18 cellular contexts compared by ENCODE assay signal in the genomic region with DNA sequence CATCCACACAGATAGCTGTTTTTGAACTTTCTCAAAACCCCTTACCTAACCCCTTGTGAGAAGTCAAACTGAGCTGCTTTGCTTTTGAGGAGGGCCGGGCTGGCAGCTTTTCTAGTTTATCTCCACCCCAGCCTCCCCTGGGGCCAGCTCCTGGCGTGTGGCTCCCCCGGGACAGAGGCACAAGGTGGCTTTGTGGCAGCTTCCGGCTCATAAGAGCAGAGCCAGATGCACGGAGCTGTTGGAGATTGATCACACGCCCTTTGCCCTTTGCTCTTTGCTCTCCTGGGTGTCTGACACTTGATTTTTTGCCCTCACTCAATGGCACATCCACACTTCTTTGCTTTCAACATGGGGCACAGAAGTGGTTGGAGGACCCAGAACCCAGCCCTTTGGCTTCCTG. TPM values are rescaled to one million over a fixed set of nuclear protein-coding genes. Genes with fewer than 3 reads are reported as not detected.
DNase-seq lines count a peak whose midpoint lies in the region; ATAC-seq and TF ChIP-seq lines count a peak whose summit lies in the region.
"Had no signal": no experiment of that assay in that cellular context is flagged by ENCODE, and none has a peak within 500 bp of the region (broad histone marks: within the 10 kb centered on the region; RNA-seq: fewer than 3 reads in every experiment).

No MANE protein-coding gene starts in this region.

- no peak overlapping the region for H3T11ph ChIP-seq in H9 (ENCODE audit: low read length)

- H3K9me3 Mint-ChIP-seq in H9, result peaks cover 25 to 29% of the 10 kb centered on the region in 2 experiments
- peaks cover 14% of the 10 kb centered on the region for H3K9me3 Mint-ChIP-seq in stimulated activated memory B cell treated with anti-CD40 and anti-IgM and Interleukin-4, amounts not matched to agents 10 μg/mL and 1 μg/mL and 100 μg/mL, for 72 hours

- H3K79me1 ChIP-seq in H9 (ENCODE audit: insufficient read depth, low read depth, low read length, poor library complexity, severe bottlenecking), result peaks cover 10% of the 10 kb centered on the region

- H3K36me3 Mint-ChIP-seq in H9 (ENCODE audit: insufficient read depth in 1 of 3, low read depth in 3 of 3), result peaks cover 26 to 40% (median 29%) of the 10 kb centered on the region in 3 experiments
- H3K36me3 Mint-ChIP-seq in stimulated activated memory B cell treated with anti-CD40 and anti-IgM and Interleukin-4, amounts not matched to agents 10 μg/mL and 1 μg/mL and 100 μg/mL, for 72 hours, result peaks cover 5% of the 10 kb centered on the region

- H4K91ac ChIP-seq in H9 (ENCODE audit: insufficient read length, low read depth, low read length), result no peak overlapping the region

- H3K4me1 ChIP-seq in H9 (ENCODE audit: insufficient read depth, low read length) (peaks cover 9% of the 10 kb centered on the region), spleen (no peaks in the 10 kb centered on the region)

- no peak overlapping the region for H3K14ac ChIP-seq in H9 (ENCODE audit: insufficient read depth, low read length)

- H3K27me3 ChIP-seq in H9 (ENCODE audit: insufficient read depth, low read length), result no peaks in the 10 kb centered on the region
- H3K27me3 ChIP-seq in spleen (replicated peaks in 1 of 7), result no peaks in the 10 kb centered on the region

- no peak overlapping the region; the same call in 1 of the 2 replicates for H3K4ac ChIP-seq in H9 (ENCODE audit: low read depth, low read length)

- H2AK5ac ChIP-seq in H9 (ENCODE audit: insufficient read length, low read length), result no peak overlapping the region

- no peaks in the 10 kb centered on the region for H4K20me1 ChIP-seq in H9 (ENCODE audit: control insufficient read depth, insufficient read depth, insufficient read length)

- H3K23me2 ChIP-seq in H9 (ENCODE audit: insufficient read length, low read depth, low read length, poor library complexity, severe bottlenecking), result peaks cover 6% of the 10 kb centered on the region

- no peaks in the 10 kb centered on the region for H3K9me3 ChIP-seq in H9 (ENCODE audit: control insufficient read depth, low read depth, low read length)
- H3K9me3 ChIP-seq in spleen, result peaks cover 0 to 27% (median 16%) of the 10 kb centered on the region in 8 donors

- H3K27ac Mint-ChIP-seq in H9, result peak overlapping the region; percentile 16 to 90 (median 84); a peak in 6 of 7 replicates
- H3K27ac Mint-ChIP-seq in stimulated activated memory B cell treated with anti-CD40 and anti-IgM and Interleukin-4, amounts not matched to agents 10 μg/mL and 1 μg/mL and 100 μg/mL, for 72 hours, result no peak overlapping the region
- H3K27ac Mint-ChIP-seq: activated T-cell treated with anti-CD3 and anti-CD28 coated beads, Interleukin-2, amount 50 U/mL, for 72 hours; dendritic cell treated with granulocyte-macrophage colony-stimulating factor and Interleukin-4, amounts not matched to agents 40 ng/mL and 50 ng/mL, for 4 days had no signal

- TF ChIP-seq POLR2A in spleen (IDR thresholded peaks at IDR 0.05), result no peak

- H3K4me3 Mint-ChIP-seq in H9, result peak overlapping the region in 1 of 2 experiments; percentile 5; a peak in 1 of 5 replicates
- no peak overlapping the region for H3K4me3 Mint-ChIP-seq in stimulated activated memory B cell treated with anti-CD40 and anti-IgM and Interleukin-4, amounts not matched to agents 10 μg/mL and 1 μg/mL and 100 μg/mL, for 72 hours
- H3K4me3 Mint-ChIP-seq: activated T-cell treated with anti-CD3 and anti-CD28 coated beads, Interleukin-2, amount 50 U/mL, for 72 hours; dendritic cell treated with granulocyte-macrophage colony-stimulating factor and Interleukin-4, amounts not matched to agents 40 ng/mL and 50 ng/mL, for 4 days had no signal

- peaks cover 42 to 44% of the 10 kb centered on the region in 2 experiments for H3K4me1 Mint-ChIP-seq in H9
- H3K4me1 Mint-ChIP-seq in stimulated activated memory B cell treated with anti-CD40 and anti-IgM and Interleukin-4, amounts not matched to agents 10 μg/mL and 1 μg/mL and 100 μg/mL, for 72 hours, result no peaks in the 10 kb centered on the region

- H3K56ac ChIP-seq in H9 (ENCODE audit: insufficient read length, low read depth, low read length), result no peak overlapping the region

- no peak overlapping the region for H3K18ac ChIP-seq in H9 (ENCODE audit: insufficient read length, low read depth, low read length)

- no peak overlapping the region for H2AFZ ChIP-seq in H9 (ENCODE audit: low read length)
- H2AFZ ChIP-seq: PC-9 had no signal

- H3K27me3 Mint-ChIP-seq in H9 (ENCODE audit: low read depth), result no peaks in the 10 kb centered on the region; the same call in 1 of the 2 replicates
- H3K27me3 Mint-ChIP-seq in stimulated activated memory B cell treated with anti-CD40 and anti-IgM and Interleukin-4, amounts not matched to agents 10 μg/mL and 1 μg/mL and 100 μg/mL, for 72 hours, result no peaks in the 10 kb centered on the region
- H3K27me3 Mint-ChIP-seq: dendritic cell treated with granulocyte-macrophage colony-stimulating factor and Interleukin-4, amounts not matched to agents 40 ng/mL and 50 ng/mL, for 4 days had no signal

- H4K5ac ChIP-seq in H9 (ENCODE audit: insufficient read length, low read depth, low read length), result no peak overlapping the region

- no peak overlapping the region for H2BK12ac ChIP-seq in H9 (ENCODE audit: insufficient read length, low read depth, low read length)

- H2BK120ac ChIP-seq in H9 (ENCODE audit: low read depth, low read length, poor library complexity, severe bottlenecking), result no peak overlapping the region

- no peak for DNase-seq in H9
- DNase-seq in NCI-H82 (lab: John Stamatoyannopoulos, UW), result peak; percentile 79
- peak; percentile 78 for DNase-seq in islet precursor cell
- DNase-seq in posterior vena cava (ENCODE audit: low spot score), result no peak
- no peak for DNase-seq in hippocampal formation (lab: John Stamatoyannopoulos, UW)
- DNase-seq in spleen, result no peak
- DNase-seq: activated CD4-positive, alpha-beta T cell treated with anti-CD3 and anti-CD28 coated beads, Interleukin-2, amount 50 U/mL, for 1 hour; activated T-cell treated with anti-CD3 and anti-CD28 coated beads, Interleukin-2, amount 50 U/mL, for 72 hours; amniotic stem cell; GDM1; NCI-H2029; PC-9 had no signal

- no peak overlapping the region for H2BK5ac ChIP-seq in H9 (ENCODE audit: insufficient read length, low read length)

- TF ChIP-seq CTCF in H9 (conservative IDR thresholded peaks at IDR 0.05) (no peak), spleen (IDR thresholded peaks at IDR 0.05 in 8 of 11, conservative IDR thresholded peaks at IDR 0.05 in 3 of 11) (no peak)

- H3K4me2 ChIP-seq in H9 (ENCODE audit: insufficient read depth, insufficient read length, low read length), result peak overlapping the region; percentile 1
- H3K4me2 ChIP-seq: KMS-11, PC-9 had no signal

- H3K4me3 ChIP-seq in spleen, result no peak overlapping the region
- H3K4me3 ChIP-seq: PC-9 had no signal

- WGBS in H9 (ENCODE audit: extremely low coverage, insufficient read length, low lambda C conversion rate), result no CpG with 5 or more reads among the region's 6 CpGs
- WGBS in spleen, 5 donors, result 76 to 87% (median 82%) methylated on average over 6 of the region's 6 CpGs

- H3K9ac ChIP-seq in H9 (ENCODE audit: extremely low read depth, insufficient read length, low read length), result peak overlapping the region; percentile 11
- H3K9ac ChIP-seq: KMS-11 had no signal

- H3K79me2 ChIP-seq in H9 (ENCODE audit: insufficient read depth, low read length), result peaks cover 10% of the 10 kb centered on the region; the same call in 1 of the 2 replicates

- no peak overlapping the region for H3K23ac ChIP-seq in H9 (ENCODE audit: insufficient read length, low read depth, low read length)

- H4K8ac ChIP-seq in H9 (replicated peaks; ENCODE audit: insufficient read length, low read depth, low read length), result no peak overlapping the region

- no peak overlapping the region for H2BK20ac ChIP-seq in H9 (ENCODE audit: low read depth, low read length, poor library complexity, severe bottlenecking)

- no peak overlapping the region for H3K27ac ChIP-seq in H9 (ENCODE audit: insufficient read length, low read depth, low read length)
- H3K27ac ChIP-seq in spleen, result no peak overlapping the region
- H3K27ac ChIP-seq: KMS-11, PC-9 had no signal

- intact Hi-C loops in posterior vena cava (cut with DNase I), result loop anchor here in 1 of 2 donors (5.0 kb wide), 1 partner anchor 1265 kb away; no protein-coding TSS in a partner anchor
- intact Hi-C loops in spleen (cut with DNase I; ENCODE audit: low total_unique reads), result no loop called here

- no peak overlapping the region for H2BK15ac ChIP-seq in H9 (ENCODE audit: low read depth, low read length)

- peak; percentile 24 for ATAC-seq in stimulated activated memory B cell treated with anti-CD40 and anti-IgM and Interleukin-4, amounts not matched to agents 10 μg/mL and 1 μg/mL and 100 μg/mL, for 72 hours
- ATAC-seq: activated T-cell treated with anti-CD3 and anti-CD28 coated beads, Interleukin-2, amount 50 U/mL, for 72 hours; sciatic nerve had no signal

- H3K36me3 ChIP-seq in spleen, result no peaks in the 10 kb centered on the region

RNA-seq across cellular contexts. Expression of a gene that starts 25.0 kb away (rescaled TPM):
- total RNA-seq in H9 (2021) (not detected in 2 replicates), posterior vena cava (not detected), spleen (not detected)
- polyA plus RNA-seq in spleen, result not detected
- total RNA-seq: activated T-cell treated with anti-CD3 and anti-CD28 coated beads, Interleukin-2, amount 50 U/mL, for 72 hours; mucosa of gallbladder; PC-9; sciatic nerve; T-helper 2 cell treated with Interferon-gamma antibody and Interleukin-4, amounts not matched to agents 100 ng/mL and 5 ng/mL, for 36 hours had no signal

RNA-seq across cellular contexts. Expression of a gene that starts 59.1 kb away (rescaled TPM):
- total RNA-seq in H9 (2021) (95.9 and 97.4 TPM in 2 replicates), posterior vena cava (10 to 100 TPM; 61.4 to 89.2 TPM), spleen (10 to 100 TPM; 26.5 to 60.9 (median 43.7) TPM)
- 1 to 10 TPM; 3.7 to 6.5 (median 5.0) TPM for polyA plus RNA-seq in spleen

Comparison
In these comparisons a context has a peak if more than half of its experiments do, and no peak if none do; other contexts are left out.
1. DNase-seq: peak in NCI-H82 (single experiment) and islet precursor cell (single experiment); none in H9 (single experiment), posterior vena cava (single experiment), hippocampal formation (0 of 2) and spleen (single experiment).